ENCODE assay signal across 8 cellular contexts in genomic region chr11:94543695-94544581, GRCh38. TPM values are rescaled to one million over a fixed set of nuclear protein-coding genes. Genes with fewer than 3 reads are reported as not detected.
DNase-seq lines count a peak whose midpoint lies in the region; ATAC-seq and TF ChIP-seq lines count a peak whose summit lies in the region.

FUT4 (plus strand) TSS chr11:94543921; CDS start chr11:94544134, 213 bp downstream.

- peak within 1 kb of the TSS; percentile 67 for H3K4me3 ChIP-seq in AG10803 (ENCODE audit: low read length)
- peak within 1 kb of the TSS; percentile 57 to 72 (median 60) for H3K4me3 ChIP-seq in liver (ENCODE audit: low read depth in 1 of 3, low read length in 3 of 3)

- peak within 1 kb of the TSS; percentile 56 to 61 for H3K9ac ChIP-seq in liver (ENCODE audit: low read depth in 1 of 2, low read length in 2 of 2)

- no peaks in the 10 kb centered on the region for H3K36me3 ChIP-seq in liver (ENCODE audit: control insufficient read depth in 4 of 4, insufficient read depth in 3 of 4, low read depth in 1 of 4, low read length in 3 of 4)

- H3K9me3 ChIP-seq in liver (ENCODE audit: control insufficient read depth in 4 of 4, low read length in 3 of 4) = no peaks in the 10 kb centered on the region

- TF ChIP-seq RAD21 in liver (IDR thresholded peaks at IDR 0.05) = no peak

- peak within 1 kb of the TSS; percentile 93 to 96 for H3K27ac ChIP-seq in liver (ENCODE audit: low read depth in 1 of 2, low read length in 2 of 2)

- H3K27me3 ChIP-seq in liver (ENCODE audit: control insufficient read depth in 4 of 4, insufficient read depth in 4 of 4, low read length in 3 of 4) = no peaks in the 10 kb centered on the region

- 1% methylated on average over 101 of the region's 101 CpGs for WGBS in liver

- peak; percentile 85 for DNase-seq in AG10803 (ENCODE audit: low read depth)
- peak; percentile 67 for DNase-seq in NCI-H446 treated with DMSO at 0.1 percent for 48 hours (lab: John Stamatoyannopoulos, UW)
- peak; percentile 65 for DNase-seq in activated CD4-positive, alpha-beta T cell treated with anti-CD3 and anti-CD28 coated beads, Interleukin-2, amount 50 U/mL, for 1 hour
- peak; percentile 44 for DNase-seq in dedifferentiated amniotic fluid mesenchymal stem cell (ENCODE audit: extremely low spot score)
- DNase-seq in stimulated activated CD4-positive, alpha-beta T cell treated with anti-CD3 and anti-CD28 coated beads, Interleukin-4, amount 100 ng/mL, for 4 hours = peak; percentile 55 to 65

- TF ChIP-seq CTCF in AG10803 (conservative IDR thresholded peaks at IDR 0.05; ENCODE audit: low read length) = no peak; the same call in 1 of the 2 replicates
- TF ChIP-seq CTCF in liver (IDR thresholded peaks at IDR 0.05; ENCODE audit: low read depth, low read length, missing input control) = no peak

- H3K4me1 ChIP-seq in liver (ENCODE audit: control insufficient read depth in 4 of 4, insufficient read depth in 4 of 4, low read length in 3 of 4) = peaks cover 3 to 17% (median 12%) of the 10 kb centered on the region in 4 donors

- ATAC-seq in GM18870 (IDR thresholded peaks at IDR 0.05; ENCODE audit: unreplicated experiment) (peak; percentile 72), HG03108 (IDR thresholded peaks at IDR 0.05; ENCODE audit: unreplicated experiment) (peak; percentile 85)

TF ChIP-seq in liver, 16 proteins besides CTCF, POLR2A, EP300 and RAD21:
- TF ChIP-seq GABPA (IDR thresholded peaks at IDR 0.05 in 1 of 2, conservative IDR thresholded peaks at IDR 0.05 in 1 of 2) = peak in 1 of 2 donors; percentile 49
- TF ChIP-seq EGR1 (IDR thresholded peaks at IDR 0.05; ENCODE audit: low read depth in 2 of 2) = peak in 1 of 2 donors; percentile 18
- peak; percentile 37 for TF ChIP-seq REST (IDR thresholded peaks at IDR 0.05)
- no peak for TF ChIP-seq NR2F2 (IDR thresholded peaks at IDR 0.05)

RNA-seq across cellular contexts. Expression of gene FUT4, which starts in this region (rescaled TPM):
- 1 to 10 TPM; 1.9 to 4.3 TPM for total RNA-seq in liver
- under 1 TPM; 0.47 to 0.95 TPM for polyA plus RNA-seq in liver

Comparison
In these comparisons a context has a peak if more than half of its experiments do, and no peak if none do; other contexts are left out.
1. Peak in every context shown above with its lines: DNase-seq, ATAC-seq, H3K4me3 ChIP-seq and H3K27ac ChIP-seq.